In the genomic region with DNA sequence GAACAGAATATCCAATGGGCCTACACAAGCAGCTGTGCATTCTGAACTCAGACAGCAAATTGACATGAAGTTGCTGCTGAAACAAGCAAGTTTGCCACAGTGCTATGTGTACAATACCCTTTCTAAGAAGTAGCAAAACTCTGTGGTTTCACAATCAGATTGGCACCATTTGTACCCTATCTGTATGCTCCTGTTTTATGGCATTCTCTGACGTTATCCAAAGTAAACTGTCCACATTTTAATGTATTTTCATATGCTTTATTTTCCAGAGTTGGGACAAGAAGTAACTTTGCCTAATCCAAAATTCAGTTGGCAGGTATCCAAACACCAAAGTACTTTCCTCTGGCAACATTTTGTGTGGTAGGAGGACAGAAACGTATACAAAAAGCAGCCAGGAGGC, we compare ENCODE assay signal across 15 cellular contexts.
"Had no signal": no experiment of that assay in that cellular context is flagged by ENCODE, and none has a peak within 500 bp of the region (broad histone marks: within the 10 kb centered on the region; RNA-seq: fewer than 3 reads in every experiment).

No MANE protein-coding gene starts in this region.

- H3K36me3 Mint-ChIP-seq: activated naive CD8-positive, alpha-beta T cell treated with anti-CD3 and anti-CD28 coated beads, Interleukin-2, amount 10 ng/mL, durations not matched to agents 7 days and 5 days; naive thymus-derived CD8-positive, alpha-beta T cell; type B pancreatic cell had no signal

- H3K27ac Mint-ChIP-seq: activated CD4-positive, alpha-beta memory T cell treated with anti-CD3 and anti-CD28 coated beads, Interleukin-2, amount 10 ng/mL, durations not matched to agents 7 days and 5 days; activated CD4-positive, alpha-beta T cell treated with anti-CD3 and anti-CD28 coated beads for 36 hours; activated naive CD8-positive, alpha-beta T cell treated with anti-CD3 and anti-CD28 coated beads, Interleukin-2, amount 10 ng/mL, durations not matched to agents 7 days and 5 days; naive thymus-derived CD8-positive, alpha-beta T cell; type B pancreatic cell had no signal

- H3K4me3 Mint-ChIP-seq: activated CD4-positive, alpha-beta memory T cell treated with anti-CD3 and anti-CD28 coated beads, Interleukin-2, amount 10 ng/mL, durations not matched to agents 7 days and 5 days; activated CD4-positive, alpha-beta T cell treated with anti-CD3 and anti-CD28 coated beads for 36 hours; activated naive CD8-positive, alpha-beta T cell treated with anti-CD3 and anti-CD28 coated beads, Interleukin-2, amount 10 ng/mL, durations not matched to agents 7 days and 5 days; central memory CD8-positive, alpha-beta T cell; naive thymus-derived CD8-positive, alpha-beta T cell; type B pancreatic cell had no signal

- H3K27me3 ChIP-seq: ascending aorta had no signal

- ATAC-seq: activated CD4-positive, alpha-beta T cell treated with anti-CD3 and anti-CD28 coated beads for 36 hours; mucosa of descending colon; naive thymus-derived CD8-positive, alpha-beta T cell; sciatic nerve had no signal

- DNase-seq: activated CD4-positive, alpha-beta memory T cell treated with anti-CD3 and anti-CD28 coated beads, Interleukin-2, amount 10 ng/mL, durations not matched to agents 7 days and 5 days; activated CD4-positive, alpha-beta T cell treated with anti-CD3 and anti-CD28 coated beads for 36 hours; activated naive CD8-positive, alpha-beta T cell treated with anti-CD3 and anti-CD28 coated beads, Interleukin-2, amount 10 ng/mL, durations not matched to agents 7 days and 5 days; activated T-cell treated with anti-CD3 and anti-CD28 coated beads, Interleukin-2, amount 50 U/mL, for 48 hours; cortex of kidney; effector memory CD4-positive, alpha-beta T cell; mucosa of descending colon; naive thymus-derived CD8-positive, alpha-beta T cell; stimulated activated CD4-positive, alpha-beta T cell treated with anti-CD3 and anti-CD28 coated beads, Interleukin-12 subunit alpha, Interleukin-12 subunit beta, amount 100 ng/mL, for 4 hours; stimulated activated naive CD4-positive, alpha-beta T cell treated with Interleukin-2 at 50 U/mL for 16 hours; SW 1271 had no signal

- H3K9me3 Mint-ChIP-seq: activated CD4-positive, alpha-beta memory T cell treated with anti-CD3 and anti-CD28 coated beads, Interleukin-2, amount 10 ng/mL, durations not matched to agents 7 days and 5 days; activated naive CD8-positive, alpha-beta T cell treated with anti-CD3 and anti-CD28 coated beads, Interleukin-2, amount 10 ng/mL, durations not matched to agents 7 days and 5 days; central memory CD8-positive, alpha-beta T cell; naive thymus-derived CD8-positive, alpha-beta T cell; type B pancreatic cell had no signal

- H3K9me3 ChIP-seq: ascending aorta, mucosa of descending colon had no signal

- H3K4me1 Mint-ChIP-seq: activated CD4-positive, alpha-beta memory T cell treated with anti-CD3 and anti-CD28 coated beads, Interleukin-2, amount 10 ng/mL, durations not matched to agents 7 days and 5 days; activated CD4-positive, alpha-beta T cell treated with anti-CD3 and anti-CD28 coated beads for 36 hours; activated naive CD8-positive, alpha-beta T cell treated with anti-CD3 and anti-CD28 coated beads, Interleukin-2, amount 10 ng/mL, durations not matched to agents 7 days and 5 days; central memory CD8-positive, alpha-beta T cell had no signal

- H3K36me3 ChIP-seq: ascending aorta had no signal

- H3K4me3 ChIP-seq: ascending aorta, mucosa of descending colon had no signal

- H3K27ac ChIP-seq: ascending aorta had no signal

- H3K27me3 Mint-ChIP-seq: activated CD4-positive, alpha-beta memory T cell treated with anti-CD3 and anti-CD28 coated beads, Interleukin-2, amount 10 ng/mL, durations not matched to agents 7 days and 5 days; activated naive CD8-positive, alpha-beta T cell treated with anti-CD3 and anti-CD28 coated beads, Interleukin-2, amount 10 ng/mL, durations not matched to agents 7 days and 5 days; central memory CD8-positive, alpha-beta T cell had no signal
